In genomic region chr17:45221997-45222272, GRCh38 we compare ENCODE assay signal across 9 cellular contexts. TPM values are rescaled to one million over a fixed set of nuclear protein-coding genes. Genes with fewer than 3 reads are reported as not detected.
DNase-seq lines count a peak whose midpoint lies in the region; ATAC-seq and TF ChIP-seq lines count a peak whose summit lies in the region.
"Had no signal": no experiment of that assay in that cellular context is flagged by ENCODE, and none has a peak within 500 bp of the region (broad histone marks: within the 10 kb centered on the region; RNA-seq: fewer than 3 reads in every experiment).

No MANE protein-coding gene starts in this region.

- no peaks in the 10 kb centered on the region for H3K27me3 Mint-ChIP-seq in activated naive CD8-positive, alpha-beta T cell treated with anti-CD3 and anti-CD28 coated beads, Interleukin-2, amount 50 U/mL, for 24 hours
- H3K27me3 Mint-ChIP-seq in activated T-cell treated with anti-CD3 and anti-CD28 coated beads, Interleukin-2, amount 50 U/mL, for 72 hours (ENCODE audit: low read depth), result no peaks in the 10 kb centered on the region

- no peaks in the 10 kb centered on the region for H3K9me3 Mint-ChIP-seq in activated naive CD8-positive, alpha-beta T cell treated with anti-CD3 and anti-CD28 coated beads, Interleukin-2, amount 50 U/mL, for 24 hours
- H3K9me3 Mint-ChIP-seq in activated T-cell treated with anti-CD3 and anti-CD28 coated beads, Interleukin-2, amount 50 U/mL, for 72 hours, result no peaks in the 10 kb centered on the region

- H3K4me3 Mint-ChIP-seq in activated naive CD8-positive, alpha-beta T cell treated with anti-CD3 and anti-CD28 coated beads, Interleukin-2, amount 50 U/mL, for 24 hours, result peak overlapping the region; percentile 99
- H3K4me3 Mint-ChIP-seq in activated T-cell treated with anti-CD3 and anti-CD28 coated beads, Interleukin-2, amount 50 U/mL, for 72 hours, result peak overlapping the region in 1 of 2 donors; percentile 87

- H3K36me3 ChIP-seq in iPS-18a (ENCODE audit: control insufficient read depth, low read depth, low read length) (no peaks in the 10 kb centered on the region), stomach (no peaks in the 10 kb centered on the region)

- H3K27me3 ChIP-seq in iPS-18a (ENCODE audit: control insufficient read depth, insufficient read depth, low read length) (peaks cover 53% of the 10 kb centered on the region), stomach (peaks cover 0 to 29% (median 10%) of the 10 kb centered on the region in 3 donors)

- WGBS in stomach, 5 donors, result 0 to 2% (median 1%) methylated on average over 2 to 35 of the region's 36 CpGs

- no peak for ATAC-seq in activated naive CD8-positive, alpha-beta T cell treated with anti-CD3 and anti-CD28 coated beads, Interleukin-2, amount 50 U/mL, for 24 hours
- no peak for ATAC-seq in activated T-cell treated with anti-CD3 and anti-CD28 coated beads, Interleukin-2, amount 50 U/mL, for 72 hours (replicated peaks in 1 of 2)

- intact Hi-C loops in stomach (cut with DNase I; ENCODE audit: low total_unique reads), result loop anchor here (5.0 kb wide), 1 partner anchor 165 kb away; no protein-coding TSS in a partner anchor

- H3K9ac ChIP-seq in iPS-18a (ENCODE audit: low read length), result no peak overlapping the region

- peaks cover 3% of the 10 kb centered on the region for H3K4me1 ChIP-seq in iPS-18a (ENCODE audit: control insufficient read depth, low read depth, low read length)
- H3K4me1 ChIP-seq in stomach, result peaks cover 15 to 52% (median 31%) of the 10 kb centered on the region in 4 donors

- TF ChIP-seq CTCF in stomach (IDR thresholded peaks at IDR 0.05), result no peak

- TF ChIP-seq POLR2A in stomach (IDR thresholded peaks at IDR 0.05), result no peak

- peaks cover 63% of the 10 kb centered on the region for H3K4me1 Mint-ChIP-seq in activated naive CD8-positive, alpha-beta T cell treated with anti-CD3 and anti-CD28 coated beads, Interleukin-2, amount 50 U/mL, for 24 hours
- H3K4me1 Mint-ChIP-seq in activated T-cell treated with anti-CD3 and anti-CD28 coated beads, Interleukin-2, amount 50 U/mL, for 72 hours (ENCODE audit: low read depth), result peaks cover 49% of the 10 kb centered on the region

- no peak overlapping the region for H3K27ac Mint-ChIP-seq in activated naive CD8-positive, alpha-beta T cell treated with anti-CD3 and anti-CD28 coated beads, Interleukin-2, amount 50 U/mL, for 24 hours
- no peak overlapping the region for H3K27ac Mint-ChIP-seq in activated T-cell treated with anti-CD3 and anti-CD28 coated beads, Interleukin-2, amount 50 U/mL, for 72 hours

- H3K27ac ChIP-seq in iPS-18a (ENCODE audit: low read length) (no peak overlapping the region), stomach (peak overlapping the region; percentile 34 to 93 (median 85))

- peaks cover 47% of the 10 kb centered on the region for H3K36me3 Mint-ChIP-seq in activated naive CD8-positive, alpha-beta T cell treated with anti-CD3 and anti-CD28 coated beads, Interleukin-2, amount 50 U/mL, for 24 hours (ENCODE audit: low read depth)
- peaks cover 18 to 46% of the 10 kb centered on the region in 2 donors for H3K36me3 Mint-ChIP-seq in activated T-cell treated with anti-CD3 and anti-CD28 coated beads, Interleukin-2, amount 50 U/mL, for 72 hours (ENCODE audit: insufficient read depth in 2 of 2)

- no peak for TF ChIP-seq EP300 in stomach (IDR thresholded peaks at IDR 0.05)

- peak; percentile 42 for DNase-seq in DMS 273 (lab: John Stamatoyannopoulos, UW; ENCODE audit: unreplicated experiment)
- DNase-seq in DMS 273 treated with DMSO at 0.1 percent for 48 hours (lab: John Stamatoyannopoulos, UW), result no peak
- DNase-seq in activated naive CD8-positive, alpha-beta T cell treated with anti-CD3 and anti-CD28 coated beads, Interleukin-2, amount 50 U/mL, for 24 hours, result no peak
- no peak for DNase-seq in stomach
- DNase-seq in NCI-H2171 treated with DMSO at 0.1 percent for 48 hours (lab: John Stamatoyannopoulos, UW), result no peak
- no peak for DNase-seq in NCI-H128 (lab: John Stamatoyannopoulos, UW; ENCODE audit: unreplicated experiment)
- DNase-seq in activated T-cell treated with anti-CD3 and anti-CD28 coated beads, Interleukin-2, amount 50 U/mL, for 72 hours, result no peak

- H3K9me3 ChIP-seq in iPS-18a (ENCODE audit: control insufficient read depth, low read depth, low read length) (no peaks in the 10 kb centered on the region), stomach (no peaks in the 10 kb centered on the region)

- H3K4me3 ChIP-seq in iPS-18a (ENCODE audit: low read length) (peak overlapping the region; percentile 56), stomach (peak overlapping the region; percentile 56 to 79 (median 64))

RNA-seq across cellular contexts. Expression of gene FMNL1, which starts 0.2 kb away (rescaled TPM):
- 10 to 100 TPM in 3 of 5 donors, 1 to 10 TPM in 2; 8.1 to 34.5 (median 16.5) TPM for total RNA-seq in stomach
- 10 to 100 TPM in 1 of 3 donors, 1 to 10 TPM in 2; 4.5 to 10.1 (median 8.2) TPM for polyA plus RNA-seq in stomach
- 100 to 1,000 TPM; 559 to 689 TPM for total RNA-seq in activated T-cell treated with anti-CD3 and anti-CD28 coated beads, Interleukin-2, amount 50 U/mL, for 72 hours

RNA-seq across cellular contexts. Expression of gene SPATA32, which starts 40.0 kb away (rescaled TPM):
- not detected for total RNA-seq in stomach
- not detected for polyA plus RNA-seq in stomach
- total RNA-seq in activated T-cell treated with anti-CD3 and anti-CD28 coated beads, Interleukin-2, amount 50 U/mL, for 72 hours, result 1 to 10 TPM; 1.4 to 1.7 TPM
- total RNA-seq: glomerular endothelial cell had no signal

Comparison
In these comparisons a context has a peak if more than half of its experiments do, and no peak if none do; other contexts are left out.
1. RNA of gene FMNL1, which starts 0.2 kb away (total RNA-seq): 559 to 689 TPM in activated T-cell treated with anti-CD3 and anti-CD28 coated beads, Interleukin-2, amount 50 U/mL, for 72 hours; 8.1 to 34.5 TPM in stomach; every median in the first group is over 10 times any median in the second.